Comparison of ENCODE assay signal across 21 cellular contexts in the genomic region with DNA sequence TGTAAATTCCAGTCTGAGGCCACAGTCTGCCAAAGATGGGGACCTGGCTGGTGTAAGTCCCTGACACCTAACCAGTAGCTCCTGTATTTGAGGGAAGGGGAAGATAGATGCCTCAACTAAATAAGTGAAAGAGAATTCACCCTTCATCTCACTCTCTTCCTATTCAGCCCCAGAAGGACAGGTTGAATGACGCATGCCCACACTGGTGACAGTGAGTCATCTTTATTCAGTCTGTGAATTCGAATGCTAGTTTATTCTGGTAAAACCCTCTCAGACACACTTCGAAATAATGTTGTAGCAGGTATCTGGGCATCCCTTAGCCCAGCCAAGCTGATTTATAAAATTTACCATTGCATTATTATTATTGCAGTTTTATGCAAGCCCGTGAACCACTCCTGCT.
DNase-seq lines count a peak whose midpoint lies in the region; ATAC-seq and TF ChIP-seq lines count a peak whose summit lies in the region.
"Had no signal": no experiment of that assay in that cellular context is flagged by ENCODE, and none has a peak within 500 bp of the region (broad histone marks: within the 10 kb centered on the region; RNA-seq: fewer than 3 reads in every experiment).

No MANE protein-coding gene starts in this region.

- no peak overlapping the region for H3K4me3 ChIP-seq in PC-9
- H3K4me3 ChIP-seq: HAP-1, Peyer's patch, SJSA1 had no signal

- no TSS peak for BruUV-seq in PC-9 (replicated peaks; lab: Mats Ljungman, UMichigan)

- no peaks in the 10 kb centered on the region for H3K79me2 ChIP-seq in PC-9 (ENCODE audit: low read depth)

- POLR2A ChIA-PET in PC-9 (lab: Charles Lee; ENCODE audit: unreplicated experiment), result no interaction called here

- intact Hi-C loops in PC-9 (cut with micrococcal nuclease; ENCODE audit: unreplicated experiment), result no loop called here

- no peaks in the 10 kb centered on the region for H4K20me1 ChIP-seq in PC-9 (ENCODE audit: insufficient read depth)

- H3K9me3 Mint-ChIP-seq in osteocyte (ENCODE audit: unreplicated experiment), result peaks cover 19% of the 10 kb centered on the region

- no peak for ATAC-seq in GM18868 (IDR thresholded peaks at IDR 0.05; ENCODE audit: unreplicated experiment)

- no peak overlapping the region for H3K27ac ChIP-seq in PC-9
- H3K27ac ChIP-seq: Peyer's patch, SJSA1 had no signal

- H3K4me3 Mint-ChIP-seq in osteocyte (ENCODE audit: unreplicated experiment), result no peak overlapping the region

- H2AFZ ChIP-seq in PC-9, result 0 out of 2 replicates have a peak overlapping the region, but pooled peaks have one; percentile 48

- H3K27me3 Mint-ChIP-seq in osteocyte (ENCODE audit: unreplicated experiment), result no peaks in the 10 kb centered on the region

- no peak overlapping the region for H3K4me2 ChIP-seq in PC-9

- no peaks in the 10 kb centered on the region for H3K9me2 ChIP-seq in PC-9 (ENCODE audit: insufficient read depth)

- H3K36me3 ChIP-seq in PC-9 (ENCODE audit: low read depth), result no peaks in the 10 kb centered on the region
- H3K36me3 ChIP-seq: BE2C, HAP-1, Peyer's patch, SJSA1 had no signal

- no peaks in the 10 kb centered on the region for H3K27me3 ChIP-seq in PC-9 (ENCODE audit: insufficient read depth, low read depth)
- H3K27me3 ChIP-seq: BE2C, Peyer's patch, SJSA1 had no signal

- TF ChIP-seq CTCF in PC-9 (conservative IDR thresholded peaks at IDR 0.05) (no peak), osteocyte (IDR thresholded peaks at IDR 0.05) (no peak)

- H3K9me3 ChIP-seq in PC-9 (ENCODE audit: insufficient read depth, low read depth), result no peaks in the 10 kb centered on the region
- H3K9me3 ChIP-seq: BE2C, HAP-1, Peyer's patch, SJSA1 had no signal

- no peaks in the 10 kb centered on the region for H3K4me1 Mint-ChIP-seq in osteocyte (ENCODE audit: unreplicated experiment)

- DNase-seq in Ammon's horn (ENCODE audit: low spot score) (peak; percentile 2), H4 (ENCODE audit: low spot score) (peak; percentile 8), PC-9 (no peak), glomerular visceral epithelial cell (ENCODE audit: extremely low spot score) (peak; percentile 2), GM19240 (ENCODE audit: insufficient read length, low spot score) (no peak), AG20443 (ENCODE audit: low spot score) (no peak), osteocyte (ENCODE audit: extremely low spot score, unreplicated experiment) (no peak)
- DNase-seq: BE2C, COR-L47, GDM1, KBM-7, NCI-H1092 treated with DMSO at 0.1 percent for 48 hours, NCI-H1436 treated with DMSO at 0.1 percent for 48 hours, NCI-H1930, NCI-H2227 treated with DMSO at 0.1 percent for 48 hours, NCI-H510A, NCI-H748 treated with DMSO at 0.1 percent for 48 hours, Peyer's patch had no signal

- no peak overlapping the region for H3K27ac Mint-ChIP-seq in osteocyte (ENCODE audit: unreplicated experiment)

- no peaks in the 10 kb centered on the region for H3F3A ChIP-seq in PC-9 (ENCODE audit: insufficient read depth, low read depth)

- H3K36me3 Mint-ChIP-seq in osteocyte (ENCODE audit: unreplicated experiment), result no peaks in the 10 kb centered on the region

- CTCF ChIA-PET in PC-9 (lab: Charles Lee), result no interaction called here

- H3K4me1 ChIP-seq in PC-9 (replicated peaks; ENCODE audit: insufficient read depth), result no peaks in the 10 kb centered on the region
- H3K4me1 ChIP-seq: BE2C, HAP-1, Peyer's patch, SJSA1 had no signal

Comparison
In these comparisons a context has a peak if more than half of its experiments do, and no peak if none do; other contexts are left out.
1. DNase-seq: peak in Ammon's horn (single experiment), H4 (single experiment) and glomerular visceral epithelial cell (single experiment); none in PC-9 (0 of 2), GM19240 (single experiment), AG20443 (single experiment) and osteocyte (single experiment).